ENCODE assay signal across 13 cellular contexts in the genomic region with DNA sequence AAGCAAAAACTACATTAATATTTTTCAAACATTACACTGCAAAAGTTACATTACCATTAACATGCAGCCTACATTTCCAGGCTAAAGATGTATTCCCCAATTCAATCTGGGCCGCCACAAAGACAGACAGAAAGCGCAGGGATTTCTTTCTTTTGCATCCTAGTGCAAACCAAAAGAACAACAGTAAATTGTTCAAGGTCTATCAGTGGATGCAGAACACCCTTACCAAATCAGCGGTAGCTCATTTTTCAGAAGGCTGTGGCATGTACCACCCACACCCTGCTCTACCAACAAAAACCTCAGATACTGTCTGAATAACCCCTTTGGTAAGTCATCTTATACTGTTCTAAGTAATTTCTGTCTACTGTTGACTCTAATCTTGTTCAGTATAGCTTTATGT. TPM values are rescaled to one million over a fixed set of nuclear protein-coding genes. Genes with fewer than 3 reads are reported as not detected.
DNase-seq lines count a peak whose midpoint lies in the region; ATAC-seq, FAIRE-seq and TF ChIP-seq lines count a peak whose summit lies in the region.
"Had no signal": no experiment of that assay in that cellular context is flagged by ENCODE, and none has a peak within 500 bp of the region (broad histone marks: within the 10 kb centered on the region; RNA-seq: fewer than 3 reads in every experiment).

No MANE protein-coding gene starts in this region.

- CTCF ChIA-PET in H1 (lab: Charles Lee; ENCODE audit: partially characterized antibody): interaction anchor here (0.6 to 1.0 kb wide), 3 partner anchors 24 to 290 kb away, joined by 3 to 5 read pairs (median 4); no protein-coding TSS in a partner anchor

- peak; percentile 21 for ATAC-seq in activated T-cell treated with anti-CD3 and anti-CD28 coated beads, Interleukin-2, amount 50 U/mL, for 72 hours (replicated peaks in 1 of 2)
- ATAC-seq in psoas muscle (no peak), GM21737 (IDR thresholded peaks at IDR 0.05; ENCODE audit: unreplicated experiment) (no peak), HG03432 (IDR thresholded peaks at IDR 0.05; ENCODE audit: unreplicated experiment) (no peak)

- no peak for FAIRE-seq in H1 (lab: Jason Lieb, UNC)
- FAIRE-seq: colon, GM18507 had no signal

- no peak overlapping the region for H3K18ac ChIP-seq in H1 (ENCODE audit: extremely low read depth, low read length)

- no peak overlapping the region for H2BK12ac ChIP-seq in H1 (ENCODE audit: low read depth, low read length)

- peaks cover 12% of the 10 kb centered on the region; the same call in 1 of the 2 replicates for H3K23me2 ChIP-seq in H1 (ENCODE audit: low read depth, low read length)

- POLR2A ChIA-PET in H1 (lab: Charles Lee; ENCODE audit: partially characterized antibody): interaction anchor here (1.0 to 16.2 kb wide), 7 partner anchors 6 to 288 kb away, joined by 3 to 319 read pairs (median 13); a partner anchor contains a TSS

- peaks cover 22 to 24% of the 10 kb centered on the region in 2 experiments for H4K20me1 ChIP-seq in H1 (replicated peaks in 1 of 2; ENCODE audit: control insufficient read depth in 1 of 2, insufficient read depth in 2 of 2, low read length in 2 of 2)

- no peaks in the 10 kb centered on the region for H3K9me3 Mint-ChIP-seq in activated T-cell treated with anti-CD3 and anti-CD28 coated beads, Interleukin-2, amount 50 U/mL, for 72 hours

- no peak overlapping the region for H2AFZ ChIP-seq in H1 (ENCODE audit: low read length)

- no peak overlapping the region for H2AK5ac ChIP-seq in H1 (ENCODE audit: low read depth, low read length)

- WGBS in H1 (ENCODE audit: extremely low coverage in 1 of 2, insufficient coverage in 1 of 2, insufficient read length in 1 of 2, insufficient replicate concordance in 2 of 2, low coverage in 1 of 2, low lambda C conversion rate in 2 of 2, missing lambda C conversion rate in 1 of 2), 2 experiments: 93% methylated on average over 3 of the region's 3 CpGs; no CpG with 5 or more reads in 1 of the 2 experiments
- WGBS in psoas muscle, 3 donors: 81 to 90% (median 81%) methylated on average over 3 of the region's 3 CpGs

- no peak overlapping the region for H3K4ac ChIP-seq in H1 (replicated peaks; ENCODE audit: insufficient read length, low read depth, low read length)

- H3K27me3 ChIP-seq in H1 (replicated peaks in 1 of 4; ENCODE audit: control insufficient read depth in 3 of 4, extremely low read depth in 1 of 4, insufficient read depth in 3 of 4, low read length in 3 of 4) (no peaks in the 10 kb centered on the region), psoas muscle (ENCODE audit: insufficient read depth in 3 of 3, low read length in 2 of 3) (no peaks in the 10 kb centered on the region)
- H3K27me3 ChIP-seq: vagina had no signal

- no peak overlapping the region for H2BK120ac ChIP-seq in H1 (replicated peaks; ENCODE audit: low read depth, low read length)

- H2BK15ac ChIP-seq in H1 (ENCODE audit: low read length): no peak overlapping the region

- peaks cover 12 to 41% of the 10 kb centered on the region in 2 experiments for H3K79me2 ChIP-seq in H1 (ENCODE audit: control insufficient read depth in 1 of 2, insufficient read depth in 2 of 2, low read length in 2 of 2)

- intact Hi-C loops in psoas muscle (cut with DNase I): no loop called here

- H3K4me2 ChIP-seq in H1 (ENCODE audit: insufficient read depth in 1 of 2, low read depth in 2 of 2, low read length in 2 of 2): no peak overlapping the region

- H3K4me3 ChIP-seq in SK-N-MC (peak overlapping the region; percentile 99; the same call in 1 of the 2 replicates), H1 (ENCODE audit: extremely low read depth in 1 of 4, insufficient read depth in 2 of 4, low read depth in 3 of 4, low read length in 4 of 4) (no peak overlapping the region), psoas muscle (peak overlapping the region; percentile 80)
- H3K4me3 ChIP-seq: vagina had no signal

- H3K4me1 Mint-ChIP-seq in activated T-cell treated with anti-CD3 and anti-CD28 coated beads, Interleukin-2, amount 50 U/mL, for 72 hours (ENCODE audit: low read depth): peaks cover 81% of the 10 kb centered on the region

- H3K4me3 Mint-ChIP-seq in activated T-cell treated with anti-CD3 and anti-CD28 coated beads, Interleukin-2, amount 50 U/mL, for 72 hours: peak overlapping the region; percentile 89 to 93

- H3K56ac ChIP-seq in H1 (replicated peaks; ENCODE audit: insufficient read length, low read depth, low read length): no peak overlapping the region

- peaks cover 28 to 43% of the 10 kb centered on the region in 2 donors for H3K36me3 Mint-ChIP-seq in activated T-cell treated with anti-CD3 and anti-CD28 coated beads, Interleukin-2, amount 50 U/mL, for 72 hours (ENCODE audit: insufficient read depth in 2 of 2)

- H3K27ac ChIP-seq in SK-N-MC (no peak overlapping the region), H1 (ENCODE audit: low read depth, low read length) (no peak overlapping the region), psoas muscle (peak overlapping the region; percentile 98)

- TF ChIP-seq RAD21 in H1 (IDR thresholded peaks at IDR 0.05 in 1 of 2, conservative IDR thresholded peaks at IDR 0.05 in 1 of 2; ENCODE audit: low read depth in 2 of 2, low read length in 2 of 2): no peak

- peak; percentile 34 to 45 for DNase-seq in activated T-cell treated with anti-CD3 and anti-CD28 coated beads, Interleukin-2, amount 50 U/mL, for 72 hours
- no peak for DNase-seq in activated T-cell treated with anti-CD3 and anti-CD28 coated beads for 4 hours
- DNase-seq in SK-N-MC (ENCODE audit: low read depth, low spot score): no peak
- DNase-seq in H1 (ENCODE audit: low read depth in 1 of 2, low spot score in 2 of 2): no peak
- DNase-seq in psoas muscle: no peak
- DNase-seq in middle frontal gyrus (ENCODE audit: extremely low spot score, low spot score): no peak
- DNase-seq: nucleus accumbens; stimulated activated CD8-positive, alpha-beta memory T cell treated with anti-CD3 and anti-CD28 coated beads, Interleukin-4, amount 100 ng/mL, for 48 hours had no signal

- H4K8ac ChIP-seq in H1 (ENCODE audit: extremely low read depth, insufficient read depth, low read length): no peak overlapping the region

- H2BK5ac ChIP-seq in H1 (ENCODE audit: low read depth, low read length): no peak overlapping the region

- no peak; a peak in 1 of 3 replicates for TF ChIP-seq POLR2A in H1 (IDR thresholded peaks at IDR 0.05; ENCODE audit: control extremely low read depth in 1 of 2, low read depth in 2 of 2, low read length in 2 of 2)

- no peaks in the 10 kb centered on the region for H3K27me3 Mint-ChIP-seq in activated T-cell treated with anti-CD3 and anti-CD28 coated beads, Interleukin-2, amount 50 U/mL, for 72 hours (ENCODE audit: low read depth)

- peak overlapping the region; percentile 24 for H3K9ac ChIP-seq in SK-N-MC (ENCODE audit: insufficient read length)
- H3K9ac ChIP-seq in H1 (replicated peaks in 1 of 4; ENCODE audit: extremely low read depth in 1 of 4, low read depth in 3 of 4, low read length in 3 of 4): no peak overlapping the region

- TF ChIP-seq EP300 in H1 (IDR thresholded peaks at IDR 0.05; ENCODE audit: borderline replicate concordance in 1 of 2, low read depth in 2 of 2, low read length in 2 of 2): no peak

- TF ChIP-seq CTCF in H1 (IDR thresholded peaks at IDR 0.05; ENCODE audit: control extremely low read depth in 1 of 3, insufficient read depth in 1 of 3, low read depth in 1 of 3, low read length in 3 of 3) (no peak), psoas muscle (IDR thresholded peaks at IDR 0.05) (no peak)

- no peak overlapping the region for H3K14ac ChIP-seq in H1 (ENCODE audit: insufficient read length)

- no peak overlapping the region for H3K23ac ChIP-seq in H1 (ENCODE audit: insufficient read length)

- H3K36me3 ChIP-seq in SK-N-MC (ENCODE audit: insufficient read depth, low read length) (peaks cover 63% of the 10 kb centered on the region), H1 (ENCODE audit: control insufficient read depth in 2 of 4, insufficient read depth in 4 of 4, low read length in 3 of 4) (peaks cover 39 to 62% (median 48%) of the 10 kb centered on the region in 4 experiments), psoas muscle (ENCODE audit: insufficient read depth in 1 of 2, low read depth in 1 of 2) (peaks cover 25 to 69% of the 10 kb centered on the region in 2 donors)

- 0 out of 2 replicates have a peak, but pooled peaks cover 7% of the 10 kb centered on the region for H3K79me1 ChIP-seq in H1 (ENCODE audit: low read depth, low read length)

- H3K4me1 ChIP-seq in H1 (replicated peaks in 1 of 4; ENCODE audit: control insufficient read depth in 3 of 4, insufficient read depth in 4 of 4, low read length in 3 of 4) (peaks cover 2 to 6% (median 3%) of the 10 kb centered on the region in 4 experiments; a peak in 6 of 7 replicates), psoas muscle (peaks cover 76% of the 10 kb centered on the region)

- H4K5ac ChIP-seq in H1 (ENCODE audit: insufficient read length, low read depth, low read length): no peak overlapping the region

- no peak overlapping the region for H2BK20ac ChIP-seq in H1 (ENCODE audit: low read length)

- peak overlapping the region; percentile 93 for H3K27ac Mint-ChIP-seq in activated T-cell treated with anti-CD3 and anti-CD28 coated beads, Interleukin-2, amount 50 U/mL, for 72 hours

- no peak overlapping the region for H4K91ac ChIP-seq in H1 (replicated peaks; ENCODE audit: insufficient read length, low read length)

- no peaks in the 10 kb centered on the region for H3K9me3 ChIP-seq in SK-N-MC (ENCODE audit: low read depth, low read length)
- no peaks in the 10 kb centered on the region for H3K9me3 ChIP-seq in H1 (ENCODE audit: insufficient read depth in 2 of 2, low read depth in 1 of 2, low read length in 1 of 2)
- H3K9me3 ChIP-seq in psoas muscle: no peaks in the 10 kb centered on the region
- H3K9me3 ChIP-seq: vagina had no signal

TF ChIP-seq in H1, 55 proteins besides CTCF, POLR2A, EP300 and RAD21:
- TF ChIP-seq YY1 (IDR thresholded peaks at IDR 0.05; ENCODE audit: low read depth, low read length) (no peak), POLR2AphosphoS5 (IDR thresholded peaks at IDR 0.05; ENCODE audit: low read depth, low read length) (peak; percentile 56; the same call in 1 of the 2 replicates)
TF ChIP-seq in H1: peak in this region for 1.

RNA-seq across cellular contexts. Expression of a gene that starts 3.6 kb away (rescaled TPM):
- total RNA-seq in activated T-cell treated with anti-CD3 and anti-CD28 coated beads, Interleukin-2, amount 50 U/mL, for 72 hours: 1,000 to 10,000 TPM; 3,358 to 3,644 TPM
- 2,279 and 2,327 TPM in 2 replicates for total RNA-seq in H1 (2021; fragmentation: NEBNext Ultra II Directional; extraction: Animal tissue kit (Norgen Biotek cat#: 25700))
- 1,570 and 2,245 TPM in 2 replicates for polyA plus RNA-seq in H1 (2011; rRNA removed)
- polyA plus RNA-seq in H1 (2011; cell fraction: cytosol; rRNA removed): 3,127 TPM
- polyA plus RNA-seq in H1 (2011; cell fraction: nucleus; rRNA removed): 656 TPM
- polyA plus RNA-seq in H1 (2012, experiment 1 of 2): 2,057 to 3,095 TPM (median 2,368 TPM) in 4 replicates
- 1,830 TPM for polyA plus RNA-seq in H1 (2012, experiment 2 of 2)
- polyA plus RNA-seq in H1 (2013, experiment 1 of 2): 2,071 TPM
- polyA plus RNA-seq in H1 (2013, experiment 2 of 2): 2,093 TPM
- 622 and 832 TPM in 2 replicates for polyA minus RNA-seq in H1 (2011; rRNA and poly(A)+ RNA removed)
- 706 TPM for polyA minus RNA-seq in H1 (2011; cell fraction: cytosol; rRNA and poly(A)+ RNA removed)
- polyA minus RNA-seq in H1 (2011; cell fraction: nucleus; rRNA and poly(A)+ RNA removed): 799 TPM
- total RNA-seq in psoas muscle: over 10,000 TPM in 3 of 4 donors, 1,000 to 10,000 TPM in 1; 7,807 to 12,417 (median 11,452) TPM
- over 10,000 TPM; 17,732 to 19,074 (median 18,570) TPM for polyA plus RNA-seq in psoas muscle

Comparison
In these comparisons a context has a peak if more than half of its experiments do, and no peak if none do; other contexts are left out.
1. DNase-seq: peak in activated T-cell treated with anti-CD3 and anti-CD28 coated beads, Interleukin-2, amount 50 U/mL, for 72 hours (2 of 2); none in activated T-cell treated with anti-CD3 and anti-CD28 coated beads for 4 hours (single experiment), SK-N-MC (single experiment), H1 (0 of 2), psoas muscle (0 of 2) and middle frontal gyrus (single experiment).
2. ATAC-seq: peak in activated T-cell treated with anti-CD3 and anti-CD28 coated beads, Interleukin-2, amount 50 U/mL, for 72 hours (2 of 2); none in psoas muscle (0 of 4), GM21737 (single experiment) and HG03432 (single experiment).
3. H3K4me3 ChIP-seq: peak in SK-N-MC (single experiment) and psoas muscle (single experiment); none in H1 (0 of 4).